Comparison of ENCODE assay signal across 10 cellular contexts in genomic region chr9:114383866-114384231, GRCh38. TPM values are rescaled to one million over a fixed set of nuclear protein-coding genes. Genes with fewer than 3 reads are reported as not detected.
DNase-seq lines count a peak whose midpoint lies in the region; ATAC-seq and TF ChIP-seq lines count a peak whose summit lies in the region.
"Had no signal": no experiment of that assay in that cellular context is flagged by ENCODE, and none has a peak within 500 bp of the region (broad histone marks: within the 10 kb centered on the region; RNA-seq: fewer than 3 reads in every experiment).

No MANE protein-coding gene starts in this region.

- H3K36me3 ChIP-seq in ACC112 (ENCODE audit: insufficient read depth, low read length) (peaks cover 11% of the 10 kb centered on the region; the same call in 1 of the 2 replicates), GM23338 (ENCODE audit: insufficient read depth) (no peaks in the 10 kb centered on the region), adrenal gland (replicated peaks in 1 of 2) (peaks cover 0 to 22% of the 10 kb centered on the region in 2 donors)

- intact Hi-C loops in adrenal gland (cut with DNase I) = no loop called here

- H2AFZ ChIP-seq in ACC112 (ENCODE audit: low read length, unreplicated experiment) (no peak overlapping the region), GM23338 (no peak overlapping the region)

- no peaks in the 10 kb centered on the region for H4K20me1 ChIP-seq in GM23338 (replicated peaks; ENCODE audit: insufficient read depth)

- H3K9me2 ChIP-seq in GM23338 (ENCODE audit: insufficient read depth) = no peaks in the 10 kb centered on the region

- H3K4me1 Mint-ChIP-seq in GM23338 = peaks cover 74% of the 10 kb centered on the region
- H3K4me1 Mint-ChIP-seq in naive thymus-derived CD8-positive, alpha-beta T cell = peaks cover 36 to 89% (median 69%) of the 10 kb centered on the region in 4 donors

- no peaks in the 10 kb centered on the region for H3K27me3 ChIP-seq in ACC112 (ENCODE audit: insufficient read depth, low read length)
- H3K27me3 ChIP-seq in GM23338 (ENCODE audit: insufficient read depth) = no peaks in the 10 kb centered on the region
- no peaks in the 10 kb centered on the region for H3K27me3 ChIP-seq in adrenal gland

- H3K27ac ChIP-seq in ACC112 (ENCODE audit: low read depth, low read length) (peak overlapping the region; percentile 82; the same call in 1 of the 2 replicates), GM23338 (ENCODE audit: low read depth) (peak overlapping the region; percentile 79; the same call in 1 of the 2 replicates), adrenal gland (peak overlapping the region in 3 of 5 donors; percentile 48 to 87 (median 69))

- no peaks in the 10 kb centered on the region for H3K9me3 ChIP-seq in adrenal gland (replicated peaks in 1 of 3)

- POLR2A ChIA-PET in naive thymus-derived CD8-positive, alpha-beta T cell (lab: Charles Lee) = interaction anchor here (1.4 to 34.1 kb wide), 4 partner anchors 13 to 227 kb away, joined by 7 to 1589 read pairs (median 160); partner anchors contain the start of genes ATP6V1G1 and TMEM268

- H3K4me2 ChIP-seq in GM23338 = no peak overlapping the region; the same call in 1 of the 2 replicates

- DNase-seq in GM23338 (ENCODE audit: low spot score) (no peak), adrenal gland (no peak), pons (ENCODE audit: low spot score) (no peak), DMS 273 (lab: John Stamatoyannopoulos, UW; ENCODE audit: unreplicated experiment) (no peak), DMS114 treated with DMSO at 0.1 percent for 48 hours (lab: John Stamatoyannopoulos, UW; ENCODE audit: unreplicated experiment) (no peak), NCI-H1092 treated with DMSO at 0.1 percent for 48 hours (lab: John Stamatoyannopoulos, UW) (no peak)
- peak in 8 of 10 donors; percentile 34 to 74 (median 56) for DNase-seq in naive thymus-derived CD8-positive, alpha-beta T cell

- no peaks in the 10 kb centered on the region for H3K9me3 Mint-ChIP-seq in GM23338
- peaks cover 0 to 1% (median 0%) of the 10 kb centered on the region in 9 donors for H3K9me3 Mint-ChIP-seq in naive thymus-derived CD8-positive, alpha-beta T cell

- H3K79me2 ChIP-seq in ACC112 (ENCODE audit: control insufficient read depth, insufficient read depth, low read length, unreplicated experiment) = peaks cover 35% of the 10 kb centered on the region
- H3K79me2 ChIP-seq in GM23338 (replicated peaks; ENCODE audit: insufficient read depth) = no peaks in the 10 kb centered on the region; the same call in 1 of the 2 replicates

- peaks cover 8% of the 10 kb centered on the region; the same call in 1 of the 2 replicates for H3F3A ChIP-seq in GM23338 (replicated peaks; ENCODE audit: low read depth)

- H3K4me1 ChIP-seq in ACC112 (ENCODE audit: control insufficient read depth, insufficient read depth, low read length, unreplicated experiment) (peaks cover 55% of the 10 kb centered on the region), GM23338 (ENCODE audit: insufficient read depth) (peaks cover 64% of the 10 kb centered on the region), adrenal gland (replicated peaks in 1 of 2) (peaks cover 26 to 59% of the 10 kb centered on the region in 2 donors)

- TF ChIP-seq POLR2A in adrenal gland (IDR thresholded peaks at IDR 0.05) = no peak

- WGBS in adrenal gland, 4 donors = 66 to 74% (median 70%) methylated on average over 6 of the region's 6 CpGs

- TF ChIP-seq CTCF in GM23338 (conservative IDR thresholded peaks at IDR 0.05; ENCODE audit: low read depth in 2 of 2) = no peak
- TF ChIP-seq CTCF in adrenal gland (IDR thresholded peaks at IDR 0.05) = no peak

- peak overlapping the region; percentile 37; the same call in 1 of the 2 replicates for H3K27ac Mint-ChIP-seq in GM23338
- H3K27ac Mint-ChIP-seq in naive thymus-derived CD8-positive, alpha-beta T cell = peak overlapping the region; percentile 95 to 100 (median 98)

- H3K27me3 Mint-ChIP-seq in GM23338 (ENCODE audit: insufficient read depth, low read depth, poor library complexity) = peaks cover 19% of the 10 kb centered on the region
- no peaks in the 10 kb centered on the region for H3K27me3 Mint-ChIP-seq in naive thymus-derived CD8-positive, alpha-beta T cell

- H3K36me3 Mint-ChIP-seq in GM23338 (ENCODE audit: low read depth) = peaks cover 14% of the 10 kb centered on the region
- H3K36me3 Mint-ChIP-seq in naive thymus-derived CD8-positive, alpha-beta T cell = peaks cover 25 to 68% (median 35%) of the 10 kb centered on the region in 3 donors

- ATAC-seq in GM23338 = no peak
- ATAC-seq in naive thymus-derived CD8-positive, alpha-beta T cell = peak; percentile 5 to 7

- H3K4me3 ChIP-seq in ACC112 (ENCODE audit: low read depth, low read length) (no peak overlapping the region), GM23338 (no peak overlapping the region), adrenal gland (no peak overlapping the region)

- H3K4me3 Mint-ChIP-seq in GM23338 = peak overlapping the region; percentile 11; the same call in 1 of the 3 replicates
- peak overlapping the region; percentile 89 to 100 (median 97) for H3K4me3 Mint-ChIP-seq in naive thymus-derived CD8-positive, alpha-beta T cell

TF ChIP-seq in GM23338, 12 proteins besides CTCF, POLR2A, EP300 and RAD21:
- no peak for TF ChIP-seq STAT1 (IDR thresholded peaks at IDR 0.05; ENCODE audit: unreplicated experiment)

RNA-seq across cellular contexts. Expression of gene AKNA, which starts 3.9 kb away (rescaled TPM):
- total RNA-seq in GM23338 (2014; rRNA removed; shearing (Covaris generic)) = 19.6 and 28.1 TPM in 2 replicates
- polyA plus RNA-seq in GM23338 (2016; fragmentation: Nextera tagmentation; extraction: Ambion mirVana) = 9.0 and 11.2 TPM in 2 replicates
- 10 to 100 TPM in 6 of 8 donors, 1 to 10 TPM in 2; 7.5 to 20.0 (median 15.9) TPM for total RNA-seq in adrenal gland
- 10 to 100 TPM in 2 of 3 donors, 1 to 10 TPM in 1; 4.8 to 37.3 (median 20.3) TPM for polyA plus RNA-seq in adrenal gland
- 100 to 1,000 TPM; 425 to 430 TPM for total RNA-seq in naive thymus-derived CD8-positive, alpha-beta T cell
- 10 to 100 TPM; 12.7 to 31.6 (median 21.3) TPM for polyA plus RNA-seq in naive thymus-derived CD8-positive, alpha-beta T cell

RNA-seq across cellular contexts. Expression of gene ORM2, which starts 54.2 kb away (rescaled TPM):
- total RNA-seq in GM23338 (2014; rRNA removed; shearing (Covaris generic)) = 0.76 TPM in 1 of 2 replicates, not detected in the other
- 0.76 and 0.90 TPM in 2 replicates for polyA plus RNA-seq in GM23338 (2016; fragmentation: Nextera tagmentation; extraction: Ambion mirVana)
- 1 to 10 TPM in 4 of 8 donors, under 1 TPM in 1, not detected in 3; 0.60 to 6.8 (median 1.8) TPM for total RNA-seq in adrenal gland
- 10 to 100 TPM in 1 of 3 donors, 1 to 10 TPM in 1, under 1 TPM in 1; 0.88 to 16.2 (median 1.3) TPM for polyA plus RNA-seq in adrenal gland
- not detected for total RNA-seq in naive thymus-derived CD8-positive, alpha-beta T cell
- not detected for polyA plus RNA-seq in naive thymus-derived CD8-positive, alpha-beta T cell
- total RNA-seq: frontal cortex, HT1080 had no signal

Comparison
In these comparisons a context has a peak if more than half of its experiments do, and no peak if none do; other contexts are left out.
1. DNase-seq: peak in naive thymus-derived CD8-positive, alpha-beta T cell (8 of 10); none in GM23338 (single experiment), adrenal gland (0 of 7), pons (single experiment), DMS 273 (single experiment), DMS114 treated with DMSO at 0.1 percent for 48 hours (single experiment) and NCI-H1092 treated with DMSO at 0.1 percent for 48 hours (single experiment).
2. RNA of gene AKNA, which starts 3.9 kb away (total RNA-seq): 425 to 430 TPM in naive thymus-derived CD8-positive, alpha-beta T cell; 19.6 to 28.1 TPM in GM23338 and 7.5 to 20.0 TPM in adrenal gland; every median in the first group is over 10 times any median in the second.
3. Peak in every context shown above with its lines, with median percentiles within 50 percentile points of each other: H3K27ac ChIP-seq.